Comparison of ENCODE assay signal across 8 cellular contexts in the genomic region with DNA sequence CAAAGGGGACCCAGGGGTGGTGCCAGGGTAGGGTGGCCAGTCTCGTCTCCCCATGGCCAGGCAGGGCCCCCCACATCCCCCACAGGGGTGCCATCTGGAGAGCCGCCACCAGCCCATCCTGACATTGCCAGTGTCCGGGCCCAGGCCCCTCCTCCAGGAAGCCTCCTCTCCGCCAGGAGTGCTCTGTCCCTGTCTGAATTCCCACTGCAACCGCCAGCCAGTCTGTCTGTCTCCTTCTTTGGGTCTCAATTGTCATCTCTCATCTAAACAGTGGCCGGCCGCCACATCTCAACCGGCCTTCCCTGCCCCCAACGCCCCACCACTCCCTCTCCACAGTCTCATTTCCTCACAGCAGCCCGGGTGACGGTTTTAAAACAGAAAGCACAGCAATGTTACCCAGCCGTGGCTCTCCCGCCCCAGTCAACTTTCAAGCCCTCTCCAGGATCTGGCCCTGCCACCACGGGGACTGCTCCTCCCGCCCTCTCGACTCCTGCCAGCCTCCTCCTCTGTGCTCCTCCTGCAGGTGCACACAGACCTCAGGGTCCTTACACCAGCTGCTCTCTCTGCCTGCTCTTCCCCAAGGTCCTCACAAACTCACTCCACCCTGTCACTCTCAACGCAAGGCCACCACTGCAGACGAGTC. TPM values are rescaled to one million over a fixed set of nuclear protein-coding genes. Genes with fewer than 3 reads are reported as not detected.
DNase-seq lines count a peak whose midpoint lies in the region; ATAC-seq and TF ChIP-seq lines count a peak whose summit lies in the region.

No MANE protein-coding gene starts in this region.

- H3K27ac ChIP-seq in SU-DHL-6 (ENCODE audit: low read depth, low read length) (peak overlapping the region; percentile 11), colonic mucosa (peak overlapping the region; percentile 81), SJCRH30 (no peak overlapping the region)

- H3K27me3 ChIP-seq in SU-DHL-6 (ENCODE audit: low read length), result no peaks in the 10 kb centered on the region
- H3K27me3 ChIP-seq in colonic mucosa, result no peaks in the 10 kb centered on the region
- no peaks in the 10 kb centered on the region for H3K27me3 ChIP-seq in SJCRH30

- intact Hi-C loops in colonic mucosa (cut with DNase I), result no loop called here

- H3K79me2 ChIP-seq in SU-DHL-6 (ENCODE audit: insufficient read depth, low read length), result no peaks in the 10 kb centered on the region

- H3K27me3 Mint-ChIP-seq in osteocyte (ENCODE audit: unreplicated experiment), result no peaks in the 10 kb centered on the region

- ATAC-seq in GM19025 (IDR thresholded peaks at IDR 0.05; ENCODE audit: low read depth, unreplicated experiment) (peak; percentile 26), HG03159 (IDR thresholded peaks at IDR 0.05; ENCODE audit: unreplicated experiment) (peak; percentile 35)

- H3K4me3 ChIP-seq in SU-DHL-6 (ENCODE audit: insufficient read depth, low read length, poor library complexity, severe bottlenecking) (no peak overlapping the region), colonic mucosa (peak overlapping the region; percentile 14), SJCRH30 (no peak overlapping the region)

- H3K9me3 Mint-ChIP-seq in osteocyte (ENCODE audit: unreplicated experiment), result no peaks in the 10 kb centered on the region

- H3K4me3 Mint-ChIP-seq in osteocyte (ENCODE audit: unreplicated experiment), result peak overlapping the region; percentile 31

- peaks cover 2% of the 10 kb centered on the region for H3K36me3 Mint-ChIP-seq in osteocyte (ENCODE audit: unreplicated experiment)

- no peaks in the 10 kb centered on the region for H3K9me2 ChIP-seq in SU-DHL-6 (replicated peaks; ENCODE audit: insufficient read depth, low read length)

- peak overlapping the region; percentile 0 for H3K4me2 ChIP-seq in SU-DHL-6 (ENCODE audit: low read depth, low read length, poor library complexity, severe bottlenecking)

- peak overlapping the region; percentile 39 for H3K27ac Mint-ChIP-seq in osteocyte (ENCODE audit: unreplicated experiment)

- DNase-seq in A172 (ENCODE audit: low spot score) (peak; percentile 52), colonic mucosa (peak; percentile 62), osteocyte (ENCODE audit: extremely low spot score, unreplicated experiment) (no peak), mucosa of gallbladder (ENCODE audit: low spot score) (no peak), SJCRH30 (no peak)

- H3F3A ChIP-seq in SU-DHL-6 (ENCODE audit: insufficient read depth), result no peaks in the 10 kb centered on the region

- H2AFZ ChIP-seq in SU-DHL-6 (ENCODE audit: low read depth, low read length, severe bottlenecking), result no peak overlapping the region

- peaks cover 65% of the 10 kb centered on the region for H3K4me1 Mint-ChIP-seq in osteocyte (ENCODE audit: unreplicated experiment)

- no peaks in the 10 kb centered on the region for H3K36me3 ChIP-seq in SU-DHL-6 (ENCODE audit: low read length)
- H3K36me3 ChIP-seq in colonic mucosa, result no peaks in the 10 kb centered on the region
- no peaks in the 10 kb centered on the region for H3K36me3 ChIP-seq in SJCRH30

- H3K9me3 ChIP-seq in SU-DHL-6 (ENCODE audit: insufficient read depth, low read length), result no peaks in the 10 kb centered on the region
- no peaks in the 10 kb centered on the region for H3K9me3 ChIP-seq in colonic mucosa
- H3K9me3 ChIP-seq in SJCRH30 (replicated peaks), result no peaks in the 10 kb centered on the region

- H4K20me1 ChIP-seq in SU-DHL-6 (ENCODE audit: low read depth, low read length), result no peaks in the 10 kb centered on the region

- TF ChIP-seq CTCF in SU-DHL-6 (IDR thresholded peaks at IDR 0.05; ENCODE audit: insufficient read depth, low read length, poor library complexity, severe bottlenecking) (no peak), colonic mucosa (IDR thresholded peaks at IDR 0.05) (no peak), osteocyte (IDR thresholded peaks at IDR 0.05) (no peak)

- no peaks in the 10 kb centered on the region for H3K4me1 ChIP-seq in colonic mucosa
- H3K4me1 ChIP-seq in SJCRH30, result peaks cover 42% of the 10 kb centered on the region

- H3K9ac ChIP-seq in SU-DHL-6 (ENCODE audit: low read length), result no peak overlapping the region
- H3K9ac ChIP-seq in colonic mucosa (ENCODE audit: low read depth in 2 of 2, low read length in 2 of 2), result peak overlapping the region; percentile 16 to 73

RNA-seq across cellular contexts. Expression of a gene that starts 57.0 kb away (rescaled TPM):
- total RNA-seq in A172 (2014; rRNA removed; shearing (Covaris generic)), result 22.5 and 25.8 TPM in 2 replicates
- 10 to 100 TPM; 14.8 to 19.2 TPM for total RNA-seq in colonic mucosa
- 37.9 and 38.7 TPM in 2 replicates for total RNA-seq in osteocyte
- total RNA-seq in mucosa of gallbladder, result 49.8 TPM
- total RNA-seq in SJCRH30 (2014; rRNA removed; shearing (Covaris generic)), result 5.7 and 6.8 TPM in 2 replicates

Comparison
In these comparisons a context has a peak if more than half of its experiments do, and no peak if none do; other contexts are left out.
1. DNase-seq: peak in A172 (single experiment) and colonic mucosa (single experiment); none in osteocyte (single experiment), mucosa of gallbladder (single experiment) and SJCRH30 (0 of 2).